Comparison of ENCODE assay signal across 31 cellular contexts in genomic region chr10:127534511-127534910, GRCh38. TPM values are rescaled to one million over a fixed set of nuclear protein-coding genes. Genes with fewer than 3 reads are reported as not detected.
"Had no signal": no experiment of that assay in that cellular context is flagged by ENCODE, and none has a peak within 500 bp of the region (broad histone marks: within the 10 kb centered on the region; RNA-seq: fewer than 3 reads in every experiment).

No MANE protein-coding gene starts in this region.

- H3K27me3 ChIP-seq: ascending aorta, body of pancreas had no signal

- H3K4me3 ChIP-seq: ascending aorta, body of pancreas had no signal

- DNase-seq: activated B cell treated with CpG ODN at 0.5 μM for 24 hours; activated CD4-positive, alpha-beta T cell treated with anti-CD3 and anti-CD28 coated beads for 1 hour; activated CD4-positive, alpha-beta T cell treated with anti-CD3 and anti-CD28 coated beads, Interleukin-2, amount 10 ng/mL, durations not matched to agents 24 days and 14 days; activated CD4-positive, alpha-beta T cell treated with anti-CD3 and anti-CD28 coated beads, Interleukin-2, amount 50 U/mL, for 48 hours; activated CD8-positive, alpha-beta memory T cell treated with anti-CD3 and anti-CD28 coated beads for 24 hours; activated effector memory CD4-positive, alpha-beta T cell treated with anti-CD3 and anti-CD28 coated beads, Interleukin-2, amount 50 U/mL, for 16 hours; activated naive CD4-positive, alpha-beta T cell treated with Interleukin-2 at 50 U/mL for 16 hours; activated naive CD8-positive, alpha-beta T cell treated with anti-CD3 and anti-CD28 coated beads, Interleukin-2, amount 50 U/mL, for 24 hours; activated T-cell treated with anti-CD3 and anti-CD28 coated beads, Interleukin-2, amount 50 U/mL, for 4 hours; amniotic stem cell; body of pancreas; KG1; NCI-H1048; NCI-H1930; NCI-H2171; NCI-H2227 treated with DMSO at 0.1 percent for 48 hours; NCI-H526 treated with DMSO at 0.1 percent for 48 hours; NCI-H82; NK-92 treated with Interleukin-12 subunit alpha and Interleukin-12 subunit beta, amount 100 ng/mL, for 24 hours; PC-3; SHP77; T-cell; T-helper 2 cell; T1000 had no signal

- H3K9me3 ChIP-seq: ascending aorta, body of pancreas had no signal

- H3K36me3 ChIP-seq: ascending aorta had no signal

- H3K4me1 ChIP-seq: ascending aorta, body of pancreas had no signal

- H3K27ac ChIP-seq: ascending aorta, body of pancreas had no signal

RNA-seq across cellular contexts. Expression of gene NPS, which starts 14.6 kb away (rescaled TPM):
- total RNA-seq: activated B cell treated with CpG ODN at 0.5 μM for 24 hours; activated CD4-positive, alpha-beta T cell treated with anti-CD3 and anti-CD28 coated beads, Interleukin-2, amount 10 ng/mL, durations not matched to agents 24 days and 14 days; activated naive CD4-positive, alpha-beta T cell treated with anti-CD3 and anti-CD28 coated beads, Interleukin-2, amount 50 U/mL, for 72 hours; activated T-cell treated with anti-CD3 and anti-CD28 coated beads, Interleukin-2, amount 50 U/mL, for 4 hours; ascending aorta; body of pancreas; LHCN-M2; M059J; NCI-H460; PC-3; SK-MEL-5; T-cell had no signal
- polyA plus RNA-seq: IgD-negative memory B cell had no signal
